ENCODE assay signal across 35 cellular contexts in genomic region chr2:213710164-213710563, GRCh38.
"Had no signal": no experiment of that assay in that cellular context is flagged by ENCODE, and none has a peak within 500 bp of the region (broad histone marks: within the 10 kb centered on the region; RNA-seq: fewer than 3 reads in every experiment).

No MANE protein-coding gene starts in this region.

- H3K9me3 ChIP-seq: MG63 had no signal

- H3K4me3 ChIP-seq: MG63 had no signal

- H3K36me3 ChIP-seq: MG63 had no signal

- H3K27me3 ChIP-seq: MG63 had no signal

- DNase-seq: Kasumi-1, MG63, MM.1S, MV-4-11, NCI-H1048, NCI-H1092, NCI-H1092 treated with DMSO at 0.1 percent for 48 hours, NCI-H1105, NCI-H1105 treated with DMSO at 0.1 percent for 48 hours, NCI-H1417, NCI-H1417 treated with DMSO at 0.1 percent for 48 hours, NCI-H1436, NCI-H1436 treated with DMSO at 0.1 percent for 48 hours, NCI-H146, NCI-H1694, NCI-H187, NCI-H187 treated with DMSO at 0.1 percent for 48 hours, NCI-H1930, NCI-H2029, NCI-H2029 treated with DMSO at 0.1 percent for 48 hours, NCI-H2081, NCI-H2081 treated with DMSO at 0.1 percent for 48 hours, NCI-H2107, NCI-H2171, NCI-H2171 treated with DMSO at 0.1 percent for 48 hours, NCI-H2227 treated with DMSO at 0.1 percent for 48 hours, NCI-H226, NCI-H345, NCI-H446, NCI-H446 treated with DMSO at 0.1 percent for 48 hours, NCI-H510A, NCI-H510A treated with DMSO at 0.1 percent for 48 hours, NCI-H524, NCI-H524 treated with DMSO at 0.1 percent for 48 hours, NCI-H526 had no signal
